In the genomic region with DNA sequence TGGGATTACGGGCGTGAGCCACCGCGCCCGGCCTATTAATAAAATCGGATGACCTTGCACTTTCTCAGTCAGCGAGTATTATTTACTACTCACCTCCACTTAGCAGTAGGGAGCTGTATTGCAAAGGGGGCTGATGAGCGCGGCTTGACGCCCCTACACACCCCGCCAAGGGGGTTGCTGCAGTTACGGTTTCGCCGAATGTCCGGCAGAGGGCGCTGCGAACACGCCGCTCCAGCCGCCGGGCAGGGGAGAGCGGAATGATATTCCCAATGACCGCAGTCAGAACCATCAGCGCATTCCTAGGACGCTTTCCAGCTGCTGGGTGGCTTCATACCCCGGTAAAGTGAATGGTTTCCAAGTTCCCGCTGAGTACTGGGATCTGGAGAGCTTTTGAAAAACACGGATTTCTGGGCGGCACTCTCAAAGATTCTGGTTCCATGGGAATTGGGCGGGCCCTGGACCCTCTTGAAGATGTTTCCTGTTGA, we compare ENCODE assay signal across 1 cellular context.
TF ChIP-seq lines count a peak whose summit lies in the region.

No MANE protein-coding gene starts in this region.

TF ChIP-seq in GM23338, 12 proteins besides CTCF, POLR2A, EP300 and RAD21 (continued from another document):
- TF ChIP-seq, protein P1, sequence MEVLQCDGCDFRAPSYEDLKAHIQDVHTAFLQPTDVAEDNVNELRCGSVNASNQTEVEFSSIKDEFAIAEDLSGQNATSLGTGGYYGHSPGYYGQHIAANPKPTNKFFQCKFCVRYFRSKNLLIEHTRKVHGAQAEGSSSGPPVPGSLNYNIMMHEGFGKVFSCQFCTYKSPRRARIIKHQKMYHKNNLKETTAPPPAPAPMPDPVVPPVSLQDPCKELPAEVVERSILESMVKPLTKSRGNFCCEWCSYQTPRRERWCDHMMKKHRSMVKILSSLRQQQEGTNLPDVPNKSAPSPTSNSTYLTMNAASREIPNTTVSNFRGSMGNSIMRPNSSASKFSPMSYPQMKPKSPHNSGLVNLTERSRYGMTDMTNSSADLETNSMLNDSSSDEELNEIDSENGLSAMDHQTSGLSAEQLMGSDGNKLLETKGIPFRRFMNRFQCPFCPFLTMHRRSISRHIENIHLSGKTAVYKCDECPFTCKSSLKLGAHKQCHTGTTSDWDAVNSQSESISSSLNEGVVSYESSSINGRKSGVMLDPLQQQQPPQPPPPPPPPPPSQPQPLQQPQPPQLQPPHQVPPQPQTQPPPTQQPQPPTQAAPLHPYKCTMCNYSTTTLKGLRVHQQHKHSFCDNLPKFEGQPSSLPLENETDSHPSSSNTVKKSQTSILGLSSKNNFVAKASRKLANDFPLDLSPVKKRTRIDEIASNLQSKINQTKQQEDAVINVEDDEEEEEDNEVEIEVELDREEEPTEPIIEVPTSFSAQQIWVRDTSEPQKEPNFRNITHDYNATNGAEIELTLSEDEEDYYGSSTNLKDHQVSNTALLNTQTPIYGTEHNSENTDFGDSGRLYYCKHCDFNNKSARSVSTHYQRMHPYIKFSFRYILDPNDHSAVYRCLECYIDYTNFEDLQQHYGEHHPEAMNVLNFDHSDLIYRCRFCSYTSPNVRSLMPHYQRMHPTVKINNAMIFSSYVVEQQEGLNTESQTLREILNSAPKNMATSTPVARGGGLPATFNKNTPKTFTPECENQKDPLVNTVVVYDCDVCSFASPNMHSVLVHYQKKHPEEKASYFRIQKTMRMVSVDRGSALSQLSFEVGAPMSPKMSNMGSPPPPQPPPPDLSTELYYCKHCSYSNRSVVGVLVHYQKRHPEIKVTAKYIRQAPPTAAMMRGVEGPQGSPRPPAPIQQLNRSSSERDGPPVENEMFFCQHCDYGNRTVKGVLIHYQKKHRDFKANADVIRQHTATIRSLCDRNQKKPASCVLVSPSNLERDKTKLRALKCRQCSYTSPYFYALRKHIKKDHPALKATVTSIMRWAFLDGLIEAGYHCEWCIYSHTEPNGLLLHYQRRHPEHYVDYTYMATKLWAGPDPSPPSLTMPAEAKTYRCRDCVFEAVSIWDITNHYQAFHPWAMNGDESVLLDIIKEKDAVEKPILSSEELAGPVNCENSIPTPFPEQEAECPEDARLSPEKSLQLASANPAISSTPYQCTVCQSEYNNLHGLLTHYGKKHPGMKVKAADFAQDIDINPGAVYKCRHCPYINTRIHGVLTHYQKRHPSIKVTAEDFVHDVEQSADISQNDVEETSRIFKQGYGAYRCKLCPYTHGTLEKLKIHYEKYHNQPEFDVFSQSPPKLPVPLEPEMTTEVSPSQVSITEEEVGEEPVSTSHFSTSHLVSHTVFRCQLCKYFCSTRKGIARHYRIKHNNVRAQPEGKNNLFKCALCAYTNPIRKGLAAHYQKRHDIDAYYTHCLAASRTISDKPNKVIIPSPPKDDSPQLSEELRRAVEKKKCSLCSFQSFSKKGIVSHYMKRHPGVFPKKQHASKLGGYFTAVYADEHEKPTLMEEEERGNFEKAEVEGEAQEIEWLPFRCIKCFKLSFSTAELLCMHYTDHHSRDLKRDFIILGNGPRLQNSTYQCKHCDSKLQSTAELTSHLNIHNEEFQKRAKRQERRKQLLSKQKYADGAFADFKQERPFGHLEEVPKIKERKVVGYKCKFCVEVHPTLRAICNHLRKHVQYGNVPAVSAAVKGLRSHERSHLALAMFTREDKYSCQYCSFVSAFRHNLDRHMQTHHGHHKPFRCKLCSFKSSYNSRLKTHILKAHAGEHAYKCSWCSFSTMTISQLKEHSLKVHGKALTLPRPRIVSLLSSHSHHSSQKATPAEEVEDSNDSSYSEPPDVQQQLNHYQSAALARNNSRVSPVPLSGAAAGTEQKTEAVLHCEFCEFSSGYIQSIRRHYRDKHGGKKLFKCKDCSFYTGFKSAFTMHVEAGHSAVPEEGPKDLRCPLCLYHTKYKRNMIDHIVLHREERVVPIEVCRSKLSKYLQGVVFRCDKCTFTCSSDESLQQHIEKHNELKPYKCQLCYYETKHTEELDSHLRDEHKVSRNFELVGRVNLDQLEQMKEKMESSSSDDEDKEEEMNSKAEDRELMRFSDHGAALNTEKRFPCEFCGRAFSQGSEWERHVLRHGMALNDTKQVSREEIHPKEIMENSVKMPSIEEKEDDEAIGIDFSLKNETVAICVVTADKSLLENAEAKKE (CRISPR knock-in tag; IDR thresholded peaks at IDR 0.05): peak; percentile 15; the same call in 1 of the 2 replicates
- TF ChIP-seq JUNB (IDR thresholded peaks at IDR 0.05; ENCODE audit: unreplicated experiment): no peak
- no peak for TF ChIP-seq ZNF114 (CRISPR knock-in tag; IDR thresholded peaks at IDR 0.05)
- TF ChIP-seq CREB1 (CRISPR knock-in tag; IDR thresholded peaks at IDR 0.05; ENCODE audit: low read depth): peak; percentile 34; the same call in 1 of the 2 replicates
- TF ChIP-seq, protein P2, sequence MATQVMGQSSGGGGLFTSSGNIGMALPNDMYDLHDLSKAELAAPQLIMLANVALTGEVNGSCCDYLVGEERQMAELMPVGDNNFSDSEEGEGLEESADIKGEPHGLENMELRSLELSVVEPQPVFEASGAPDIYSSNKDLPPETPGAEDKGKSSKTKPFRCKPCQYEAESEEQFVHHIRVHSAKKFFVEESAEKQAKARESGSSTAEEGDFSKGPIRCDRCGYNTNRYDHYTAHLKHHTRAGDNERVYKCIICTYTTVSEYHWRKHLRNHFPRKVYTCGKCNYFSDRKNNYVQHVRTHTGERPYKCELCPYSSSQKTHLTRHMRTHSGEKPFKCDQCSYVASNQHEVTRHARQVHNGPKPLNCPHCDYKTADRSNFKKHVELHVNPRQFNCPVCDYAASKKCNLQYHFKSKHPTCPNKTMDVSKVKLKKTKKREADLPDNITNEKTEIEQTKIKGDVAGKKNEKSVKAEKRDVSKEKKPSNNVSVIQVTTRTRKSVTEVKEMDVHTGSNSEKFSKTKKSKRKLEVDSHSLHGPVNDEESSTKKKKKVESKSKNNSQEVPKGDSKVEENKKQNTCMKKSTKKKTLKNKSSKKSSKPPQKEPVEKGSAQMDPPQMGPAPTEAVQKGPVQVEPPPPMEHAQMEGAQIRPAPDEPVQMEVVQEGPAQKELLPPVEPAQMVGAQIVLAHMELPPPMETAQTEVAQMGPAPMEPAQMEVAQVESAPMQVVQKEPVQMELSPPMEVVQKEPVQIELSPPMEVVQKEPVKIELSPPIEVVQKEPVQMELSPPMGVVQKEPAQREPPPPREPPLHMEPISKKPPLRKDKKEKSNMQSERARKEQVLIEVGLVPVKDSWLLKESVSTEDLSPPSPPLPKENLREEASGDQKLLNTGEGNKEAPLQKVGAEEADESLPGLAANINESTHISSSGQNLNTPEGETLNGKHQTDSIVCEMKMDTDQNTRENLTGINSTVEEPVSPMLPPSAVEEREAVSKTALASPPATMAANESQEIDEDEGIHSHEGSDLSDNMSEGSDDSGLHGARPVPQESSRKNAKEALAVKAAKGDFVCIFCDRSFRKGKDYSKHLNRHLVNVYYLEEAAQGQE (IDR thresholded peaks at IDR 0.05; ENCODE audit: unreplicated experiment): no peak
- no peak for TF ChIP-seq STAT1 (IDR thresholded peaks at IDR 0.05; ENCODE audit: unreplicated experiment)
